Comparison of ENCODE assay signal across 1 cellular context in the genomic region with DNA sequence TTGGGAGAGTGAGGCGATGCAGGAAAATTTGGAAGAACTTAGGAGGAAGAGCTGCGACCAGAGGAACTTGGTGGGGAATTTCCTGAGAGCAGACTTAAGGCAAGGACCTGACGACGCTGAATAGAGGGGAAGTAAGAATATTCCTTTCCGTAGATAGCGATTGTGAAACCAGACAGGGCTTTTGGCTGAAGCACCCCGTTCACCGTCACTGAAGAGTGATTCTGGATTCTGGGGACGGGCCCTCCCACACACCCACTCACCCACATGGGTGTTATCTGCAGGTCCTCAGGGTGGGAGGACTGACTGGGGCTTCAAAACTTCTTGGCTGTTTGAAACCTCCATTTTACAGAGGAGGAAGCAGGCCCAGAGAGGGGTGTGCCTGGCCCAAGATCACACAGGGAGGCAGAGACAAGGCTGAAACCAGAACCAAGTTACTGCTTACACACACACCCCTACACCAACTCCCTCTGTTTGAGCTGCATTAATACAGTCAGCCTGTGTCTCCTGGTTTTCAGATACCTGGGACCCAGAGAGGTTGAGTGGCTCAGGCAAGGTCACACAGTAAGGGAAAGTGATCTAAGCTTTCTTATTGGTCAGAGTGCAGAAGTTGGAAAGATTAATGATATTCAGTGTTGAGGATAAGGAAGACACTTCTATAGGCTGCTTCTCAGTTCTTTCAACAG.
A peak's percentile ranks its signal among the peaks of the same experiment; 100 is the strongest.
TF ChIP-seq lines count a peak whose summit lies in the region.

No MANE protein-coding gene starts in this region.

TF ChIP-seq in K562, 482 proteins besides CTCF, POLR2A, EP300 and RAD21 (continued from another document and continues in another):
- TF ChIP-seq HNRNPUL1 (IDR thresholded peaks at IDR 0.05; ENCODE audit: low read length): no peak
- no peak for TF ChIP-seq CSDE1 (IDR thresholded peaks at IDR 0.05)
- no peak for TF ChIP-seq U2AF1 (optimal IDR thresholded peaks at IDR 0.05; ENCODE audit: low read depth, low read length)
- TF ChIP-seq NFE2 (IDR thresholded peaks at IDR 0.05; ENCODE audit: low read depth): peak; percentile 62
- no peak for TF ChIP-seq TAF7 (tag; IDR thresholded peaks at IDR 0.05)
- peak; percentile 73; the same call in 1 of the 2 replicates for TF ChIP-seq ZBTB7A (IDR thresholded peaks at IDR 0.05; ENCODE audit: borderline replicate concordance, control insufficient read depth, low read depth, low read length)
- TF ChIP-seq, protein P1, sequence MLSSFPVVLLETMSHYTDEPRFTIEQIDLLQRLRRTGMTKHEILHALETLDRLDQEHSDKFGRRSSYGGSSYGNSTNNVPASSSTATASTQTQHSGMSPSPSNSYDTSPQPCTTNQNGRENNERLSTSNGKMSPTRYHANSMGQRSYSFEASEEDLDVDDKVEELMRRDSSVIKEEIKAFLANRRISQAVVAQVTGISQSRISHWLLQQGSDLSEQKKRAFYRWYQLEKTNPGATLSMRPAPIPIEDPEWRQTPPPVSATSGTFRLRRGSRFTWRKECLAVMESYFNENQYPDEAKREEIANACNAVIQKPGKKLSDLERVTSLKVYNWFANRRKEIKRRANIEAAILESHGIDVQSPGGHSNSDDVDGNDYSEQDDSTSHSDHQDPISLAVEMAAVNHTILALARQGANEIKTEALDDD (IDR thresholded peaks at IDR 0.05): peak; percentile 64; the same call in 1 of the 2 replicates
- peak; percentile 79 for TF ChIP-seq CEBPG (CRISPR knock-in tag; IDR thresholded peaks at IDR 0.05)
- peak; percentile 70 to 85 for TF ChIP-seq CEBPG (tag; conservative IDR thresholded peaks at IDR 0.05 in 1 of 2, IDR thresholded peaks at IDR 0.05 in 1 of 2)
- TF ChIP-seq JUND (IDR thresholded peaks at IDR 0.05; ENCODE audit: borderline replicate concordance, low read depth, low read length): peak; percentile 63; the same call in 1 of the 2 replicates
- TF ChIP-seq JUND (tag; IDR thresholded peaks at IDR 0.05; ENCODE audit: borderline replicate concordance, low read depth, low read length): peak; percentile 46; the same call in 1 of the 3 replicates
- TF ChIP-seq E2F8 (IDR thresholded peaks at IDR 0.05; ENCODE audit: low read depth, partially characterized antibody): no peak
- TF ChIP-seq ZNF232 (CRISPR knock-in tag; IDR thresholded peaks at IDR 0.05): no peak
- no peak for TF ChIP-seq PHF20 (IDR thresholded peaks at IDR 0.05; ENCODE audit: partially characterized antibody)
- no peak for TF ChIP-seq MBD2 (IDR thresholded peaks at IDR 0.05; ENCODE audit: borderline replicate concordance, low read depth)
- no peak for TF ChIP-seq ELF4 (CRISPR knock-in tag; IDR thresholded peaks at IDR 0.05)
- no peak for TF ChIP-seq FOXA3 (CRISPR knock-in tag; conservative IDR thresholded peaks at IDR 0.05 in 1 of 2, IDR thresholded peaks at IDR 0.05 in 1 of 2)
- no peak for TF ChIP-seq EZH2 (IDR thresholded peaks at IDR 0.05; ENCODE audit: borderline replicate concordance, low read depth, low read length)
- TF ChIP-seq, protein P2, sequence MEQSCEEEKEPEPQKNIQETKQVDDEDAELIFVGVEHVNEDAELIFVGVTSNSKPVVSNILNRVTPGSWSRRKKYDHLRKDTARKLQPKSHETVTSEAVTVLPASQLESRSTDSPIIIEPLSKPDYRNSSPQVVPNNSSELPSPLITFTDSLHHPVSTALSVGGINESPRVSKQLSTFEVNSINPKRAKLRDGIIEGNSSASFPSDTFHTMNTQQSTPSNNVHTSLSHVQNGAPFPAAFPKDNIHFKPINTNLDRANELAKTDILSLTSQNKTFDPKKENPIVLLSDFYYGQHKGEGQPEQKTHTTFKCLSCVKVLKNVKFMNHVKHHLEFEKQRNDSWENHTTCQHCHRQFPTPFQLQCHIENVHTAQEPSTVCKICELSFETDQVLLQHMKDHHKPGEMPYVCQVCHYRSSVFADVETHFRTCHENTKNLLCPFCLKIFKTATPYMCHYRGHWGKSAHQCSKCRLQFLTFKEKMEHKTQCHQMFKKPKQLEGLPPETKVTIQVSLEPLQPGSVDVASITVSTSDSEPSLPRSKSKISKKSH (CRISPR knock-in tag; IDR thresholded peaks at IDR 0.05): no peak
- no peak for TF ChIP-seq SAFB (IDR thresholded peaks at IDR 0.05; ENCODE audit: borderline replicate concordance, low read depth, low read length)
- no peak for TF ChIP-seq ZBTB34 (CRISPR knock-in tag; IDR thresholded peaks at IDR 0.05)
- no peak for TF ChIP-seq MTF1 (CRISPR knock-in tag; IDR thresholded peaks at IDR 0.05; ENCODE audit: borderline replicate concordance)
- no peak for TF ChIP-seq SAP30 (IDR thresholded peaks at IDR 0.05; ENCODE audit: borderline replicate concordance, insufficient read depth, low read depth, low read length, poor library complexity, severe bottlenecking)
- TF ChIP-seq, protein P3, sequence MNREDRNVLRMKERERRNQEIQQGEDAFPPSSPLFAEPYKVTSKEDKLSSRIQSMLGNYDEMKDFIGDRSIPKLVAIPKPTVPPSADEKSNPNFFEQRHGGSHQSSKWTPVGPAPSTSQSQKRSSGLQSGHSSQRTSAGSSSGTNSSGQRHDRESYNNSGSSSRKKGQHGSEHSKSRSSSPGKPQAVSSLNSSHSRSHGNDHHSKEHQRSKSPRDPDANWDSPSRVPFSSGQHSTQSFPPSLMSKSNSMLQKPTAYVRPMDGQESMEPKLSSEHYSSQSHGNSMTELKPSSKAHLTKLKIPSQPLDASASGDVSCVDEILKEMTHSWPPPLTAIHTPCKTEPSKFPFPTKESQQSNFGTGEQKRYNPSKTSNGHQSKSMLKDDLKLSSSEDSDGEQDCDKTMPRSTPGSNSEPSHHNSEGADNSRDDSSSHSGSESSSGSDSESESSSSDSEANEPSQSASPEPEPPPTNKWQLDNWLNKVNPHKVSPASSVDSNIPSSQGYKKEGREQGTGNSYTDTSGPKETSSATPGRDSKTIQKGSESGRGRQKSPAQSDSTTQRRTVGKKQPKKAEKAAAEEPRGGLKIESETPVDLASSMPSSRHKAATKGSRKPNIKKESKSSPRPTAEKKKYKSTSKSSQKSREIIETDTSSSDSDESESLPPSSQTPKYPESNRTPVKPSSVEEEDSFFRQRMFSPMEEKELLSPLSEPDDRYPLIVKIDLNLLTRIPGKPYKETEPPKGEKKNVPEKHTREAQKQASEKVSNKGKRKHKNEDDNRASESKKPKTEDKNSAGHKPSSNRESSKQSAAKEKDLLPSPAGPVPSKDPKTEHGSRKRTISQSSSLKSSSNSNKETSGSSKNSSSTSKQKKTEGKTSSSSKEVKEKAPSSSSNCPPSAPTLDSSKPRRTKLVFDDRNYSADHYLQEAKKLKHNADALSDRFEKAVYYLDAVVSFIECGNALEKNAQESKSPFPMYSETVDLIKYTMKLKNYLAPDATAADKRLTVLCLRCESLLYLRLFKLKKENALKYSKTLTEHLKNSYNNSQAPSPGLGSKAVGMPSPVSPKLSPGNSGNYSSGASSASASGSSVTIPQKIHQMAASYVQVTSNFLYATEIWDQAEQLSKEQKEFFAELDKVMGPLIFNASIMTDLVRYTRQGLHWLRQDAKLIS (CRISPR knock-in tag; IDR thresholded peaks at IDR 0.05): no peak
- TF ChIP-seq RHOXF2B (CRISPR knock-in tag; conservative IDR thresholded peaks at IDR 0.05): no peak
- no peak for TF ChIP-seq DEAF1 (CRISPR knock-in tag; IDR thresholded peaks at IDR 0.05)
- TF ChIP-seq ZNF561 (CRISPR knock-in tag; conservative IDR thresholded peaks at IDR 0.05): no peak
- TF ChIP-seq SREBF1 (IDR thresholded peaks at IDR 0.05; ENCODE audit: borderline replicate concordance, low read depth, low read length): no peak
- TF ChIP-seq ZNF175 (CRISPR knock-in tag; IDR thresholded peaks at IDR 0.05; ENCODE audit: low read depth): no peak
- 0 out of 2 replicates have a peak, but pooled peaks have one; percentile 62 for TF ChIP-seq ELF2 (CRISPR knock-in tag; IDR thresholded peaks at IDR 0.05)
- peak; percentile 77 for TF ChIP-seq POLR2AphosphoS5 (IDR thresholded peaks at IDR 0.05; ENCODE audit: control insufficient read depth, insufficient read depth, low read depth, low read length)
- no peak for TF ChIP-seq CBX8 (IDR thresholded peaks at IDR 0.05; ENCODE audit: borderline replicate concordance, extremely low read depth, low read depth, low read length, poor library complexity, severe bottlenecking)
- TF ChIP-seq ZSCAN29 (IDR thresholded peaks at IDR 0.05): no peak
- TF ChIP-seq, protein P4, sequence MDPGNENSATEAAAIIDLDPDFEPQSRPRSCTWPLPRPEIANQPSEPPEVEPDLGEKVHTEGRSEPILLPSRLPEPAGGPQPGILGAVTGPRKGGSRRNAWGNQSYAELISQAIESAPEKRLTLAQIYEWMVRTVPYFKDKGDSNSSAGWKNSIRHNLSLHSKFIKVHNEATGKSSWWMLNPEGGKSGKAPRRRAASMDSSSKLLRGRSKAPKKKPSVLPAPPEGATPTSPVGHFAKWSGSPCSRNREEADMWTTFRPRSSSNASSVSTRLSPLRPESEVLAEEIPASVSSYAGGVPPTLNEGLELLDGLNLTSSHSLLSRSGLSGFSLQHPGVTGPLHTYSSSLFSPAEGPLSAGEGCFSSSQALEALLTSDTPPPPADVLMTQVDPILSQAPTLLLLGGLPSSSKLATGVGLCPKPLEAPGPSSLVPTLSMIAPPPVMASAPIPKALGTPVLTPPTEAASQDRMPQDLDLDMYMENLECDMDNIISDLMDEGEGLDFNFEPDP (CRISPR knock-in tag; IDR thresholded peaks at IDR 0.05): no peak
- TF ChIP-seq ZNF511 (CRISPR knock-in tag; IDR thresholded peaks at IDR 0.05): no peak
- no peak for TF ChIP-seq NR4A1 (CRISPR knock-in tag; IDR thresholded peaks at IDR 0.05)
- TF ChIP-seq NR4A1 (tag; IDR thresholded peaks at IDR 0.05): no peak
- no peak for TF ChIP-seq ZZZ3 (IDR thresholded peaks at IDR 0.05)
- TF ChIP-seq, protein P5, sequence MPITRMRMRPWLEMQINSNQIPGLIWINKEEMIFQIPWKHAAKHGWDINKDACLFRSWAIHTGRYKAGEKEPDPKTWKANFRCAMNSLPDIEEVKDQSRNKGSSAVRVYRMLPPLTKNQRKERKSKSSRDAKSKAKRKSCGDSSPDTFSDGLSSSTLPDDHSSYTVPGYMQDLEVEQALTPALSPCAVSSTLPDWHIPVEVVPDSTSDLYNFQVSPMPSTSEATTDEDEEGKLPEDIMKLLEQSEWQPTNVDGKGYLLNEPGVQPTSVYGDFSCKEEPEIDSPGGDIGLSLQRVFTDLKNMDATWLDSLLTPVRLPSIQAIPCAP (CRISPR knock-in tag; IDR thresholded peaks at IDR 0.05; ENCODE audit: borderline replicate concordance): no peak
- no peak for TF ChIP-seq HMG20A (CRISPR knock-in tag; conservative IDR thresholded peaks at IDR 0.05)
- no peak for TF ChIP-seq XRCC4 (IDR thresholded peaks at IDR 0.05; ENCODE audit: extremely low read depth, insufficient read depth, insufficient read length)
- no peak for TF ChIP-seq PRMT5 (CRISPR knock-in tag; IDR thresholded peaks at IDR 0.05)
- no peak; the same call in 1 of the 2 replicates for TF ChIP-seq NFIC (IDR thresholded peaks at IDR 0.05)
- TF ChIP-seq KLF6 (CRISPR knock-in tag; IDR thresholded peaks at IDR 0.05; ENCODE audit: borderline replicate concordance): no peak
- TF ChIP-seq ZNF668 (CRISPR knock-in tag; IDR thresholded peaks at IDR 0.05): 0 out of 2 replicates have a peak, but pooled peaks have one; percentile 21
- TF ChIP-seq SMC3 (conservative IDR thresholded peaks at IDR 0.05; ENCODE audit: insufficient read depth, low read depth, low read length): no peak
- no peak for TF ChIP-seq ZNF79 (CRISPR knock-in tag; IDR thresholded peaks at IDR 0.05; ENCODE audit: low read depth)
- TF ChIP-seq ZNF408 (CRISPR knock-in tag; IDR thresholded peaks at IDR 0.05; ENCODE audit: low read depth): no peak
- no peak for TF ChIP-seq TARDBP (IDR thresholded peaks at IDR 0.05)
- TF ChIP-seq HDAC1 (IDR thresholded peaks at IDR 0.05): peak; percentile 74 to 85; a peak in 3 of 4 replicates
- TF ChIP-seq NFXL1 (CRISPR knock-in tag; IDR thresholded peaks at IDR 0.05): no peak
- TF ChIP-seq ZBTB8A (IDR thresholded peaks at IDR 0.05; ENCODE audit: partially characterized antibody): no peak
- peak; percentile 90 for TF ChIP-seq HDAC2 (IDR thresholded peaks at IDR 0.05)
- TF ChIP-seq EWSR1 (IDR thresholded peaks at IDR 0.05; ENCODE audit: borderline replicate concordance, low read depth, partially characterized antibody): no peak
